Comparison of ENCODE assay signal across 18 cellular contexts in the genomic region with DNA sequence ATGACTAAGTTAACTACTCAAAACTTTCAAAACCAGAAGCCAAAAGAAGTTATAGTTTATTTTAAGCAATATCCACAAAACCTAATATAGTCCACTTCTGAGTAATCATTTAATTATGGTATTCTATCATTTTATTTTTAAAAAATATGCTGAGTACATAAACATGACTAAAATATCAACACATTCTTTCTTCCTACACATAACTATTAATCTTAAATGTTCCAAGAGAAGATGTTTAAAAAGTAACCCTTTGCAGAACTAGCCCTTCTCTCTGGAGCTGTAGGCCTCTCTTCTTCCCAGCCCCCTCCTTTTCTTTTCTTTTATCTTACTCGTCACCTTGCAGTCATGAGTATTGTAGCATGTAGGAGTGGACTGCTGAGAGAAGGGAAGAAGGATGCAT.
"Had no signal": no experiment of that assay in that cellular context is flagged by ENCODE, and none has a peak within 500 bp of the region (broad histone marks: within the 10 kb centered on the region; RNA-seq: fewer than 3 reads in every experiment).

No MANE protein-coding gene starts in this region.

- H3K9me3 ChIP-seq: heart left ventricle, left lung, ovary had no signal

- H3K27me3 ChIP-seq: heart left ventricle, left lung, ovary had no signal

- H3K27me3 Mint-ChIP-seq: brain; central memory CD8-positive, alpha-beta T cell; dendritic cell treated with granulocyte-macrophage colony-stimulating factor and Interleukin-4, amounts not matched to agents 40 ng/mL and 50 ng/mL, for 4 days had no signal

- H3K36me3 ChIP-seq: heart left ventricle, left lung, ovary had no signal

- H3K27ac ChIP-seq: left lung, ovary had no signal

- H3K4me3 Mint-ChIP-seq: brain; central memory CD8-positive, alpha-beta T cell; dendritic cell treated with granulocyte-macrophage colony-stimulating factor and Interleukin-4, amounts not matched to agents 40 ng/mL and 50 ng/mL, for 4 days; endodermal cell; stimulated activated effector memory CD8-positive, alpha-beta T cell treated with anti-CD3 and anti-CD28 coated beads, Interleukin-12 subunit alpha, Interleukin-12 subunit beta, amount 100 ng/mL, for 72 hours had no signal

- H3K4me3 ChIP-seq: heart left ventricle, left lung, ovary, smooth muscle cell had no signal

- H3K4me2 ChIP-seq: smooth muscle cell had no signal

- H3K4me1 Mint-ChIP-seq: central memory CD8-positive, alpha-beta T cell; endodermal cell; stimulated activated effector memory CD8-positive, alpha-beta T cell treated with anti-CD3 and anti-CD28 coated beads, Interleukin-12 subunit alpha, Interleukin-12 subunit beta, amount 100 ng/mL, for 72 hours had no signal

- H3K27ac Mint-ChIP-seq: brain; dendritic cell treated with granulocyte-macrophage colony-stimulating factor and Interleukin-4, amounts not matched to agents 40 ng/mL and 50 ng/mL, for 4 days; endodermal cell; stimulated activated effector memory CD8-positive, alpha-beta T cell treated with anti-CD3 and anti-CD28 coated beads, Interleukin-12 subunit alpha, Interleukin-12 subunit beta, amount 100 ng/mL, for 72 hours had no signal

- H3K4me1 ChIP-seq: heart left ventricle, left lung had no signal

- H3K9me3 Mint-ChIP-seq: brain; dendritic cell treated with granulocyte-macrophage colony-stimulating factor and Interleukin-4, amounts not matched to agents 40 ng/mL and 50 ng/mL, for 4 days; endodermal cell had no signal

- H3K36me3 Mint-ChIP-seq: brain; stimulated activated effector memory CD8-positive, alpha-beta T cell treated with anti-CD3 and anti-CD28 coated beads, Interleukin-12 subunit alpha, Interleukin-12 subunit beta, amount 100 ng/mL, for 72 hours had no signal

- DNase-seq: activated naive CD4-positive, alpha-beta T cell treated with anti-CD3 and anti-CD28 coated beads, Interleukin-2, amount 50 U/mL, for 16 hours; amniotic stem cell; endodermal cell; erythroblast; foreskin fibroblast; heart left ventricle; islet precursor cell; ovary; retina; T-helper 2 cell; trophoblast cell had no signal

- ATAC-seq: activated CD4-positive, CD25-positive, alpha-beta regulatory T cell treated with anti-CD3 and anti-CD28 coated beads, Interleukin-2, amount 50 U/mL, for 24 hours; heart left ventricle; left lung; stimulated activated effector memory CD8-positive, alpha-beta T cell treated with anti-CD3 and anti-CD28 coated beads, Interleukin-12 subunit alpha, Interleukin-12 subunit beta, amount 100 ng/mL, for 72 hours had no signal
